Comparison of ENCODE assay signal across 9 cellular contexts in the genomic region with DNA sequence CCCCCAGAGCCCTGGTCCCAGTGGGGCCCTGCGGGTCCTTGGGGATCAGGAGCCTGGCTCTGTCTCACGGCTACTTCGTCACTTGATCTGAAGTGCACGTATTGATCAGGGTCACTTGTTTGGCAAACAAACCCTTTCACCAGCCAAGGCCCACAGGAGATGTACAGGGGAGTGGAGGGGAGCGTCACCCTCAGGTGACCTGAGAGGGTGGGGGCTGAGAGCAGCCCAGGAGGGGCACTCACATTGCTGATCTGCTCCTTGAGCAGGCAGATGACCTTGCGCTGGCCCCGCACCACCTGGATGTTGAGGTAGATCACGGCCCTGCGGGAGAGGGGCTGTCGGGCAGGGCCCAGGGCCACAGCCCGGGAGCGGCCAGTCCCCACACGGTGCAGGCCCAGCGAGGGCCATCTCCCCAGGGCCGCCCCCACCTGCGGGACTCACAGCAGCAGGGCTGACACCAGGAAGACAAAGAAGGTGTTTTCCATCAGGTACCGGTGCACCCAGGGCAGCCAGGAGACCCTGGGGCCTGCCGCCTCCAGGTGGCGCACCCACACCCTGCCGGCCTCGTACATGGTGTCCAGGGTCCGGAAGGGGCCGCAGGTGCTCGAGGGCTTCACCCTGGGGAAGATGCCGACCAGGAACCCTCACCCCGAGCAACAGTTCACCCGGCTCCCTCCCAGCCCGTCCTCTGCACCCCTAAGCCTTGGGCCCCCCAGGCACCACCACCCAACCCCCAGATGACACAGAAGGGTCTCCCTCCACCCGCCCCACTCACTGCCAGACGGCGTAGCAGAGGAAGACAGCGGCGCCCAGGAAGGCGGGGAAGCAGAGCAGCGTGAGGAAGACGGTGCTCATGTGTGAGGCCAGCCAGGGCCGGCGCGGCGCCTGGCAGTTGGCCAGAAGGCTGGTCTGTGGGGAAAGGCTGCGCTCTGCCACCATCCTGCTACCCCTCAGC.
DNase-seq lines count a peak whose midpoint lies in the region; ATAC-seq lines count a peak whose summit lies in the region.
"Had no signal": no experiment of that assay in that cellular context is flagged by ENCODE, and none has a peak within 500 bp of the region (broad histone marks: within the 10 kb centered on the region; RNA-seq: fewer than 3 reads in every experiment).

No MANE protein-coding gene starts in this region.

- peak overlapping the region; percentile 37 for H3K27ac ChIP-seq in effector memory CD4-positive, alpha-beta T cell (ENCODE audit: insufficient read depth, low read length, poor library complexity, severe bottlenecking)
- H3K27ac ChIP-seq: C4-2B had no signal

- peaks cover 43% of the 10 kb centered on the region for H3K4me1 Mint-ChIP-seq in T-helper 1 cell treated with Interleukin-12 subunit alpha and Interleukin-12 subunit beta and Interleukin-4 antibody, amounts not matched to agents 30 μg/mL and 1 μg/mL, for 36 hours (ENCODE audit: low read depth)

- no peak overlapping the region for H3K4me3 ChIP-seq in effector memory CD4-positive, alpha-beta T cell (ENCODE audit: insufficient read depth, low read depth, low read length, poor library complexity, severe bottlenecking)

- peaks cover 82% of the 10 kb centered on the region for H3K36me3 ChIP-seq in effector memory CD4-positive, alpha-beta T cell (ENCODE audit: control insufficient read depth, insufficient read depth, low read length)

- H3K9me3 ChIP-seq in effector memory CD4-positive, alpha-beta T cell (ENCODE audit: control insufficient read depth, low read length): no peaks in the 10 kb centered on the region

- H3K9me3 Mint-ChIP-seq in T-helper 1 cell treated with Interleukin-12 subunit alpha and Interleukin-12 subunit beta and Interleukin-4 antibody, amounts not matched to agents 30 μg/mL and 1 μg/mL, for 36 hours: no peaks in the 10 kb centered on the region

- ATAC-seq in GM21576 (IDR thresholded peaks at IDR 0.05; ENCODE audit: unreplicated experiment): no peak

- peaks cover 54% of the 10 kb centered on the region for H3K4me1 ChIP-seq in effector memory CD4-positive, alpha-beta T cell (ENCODE audit: control insufficient read depth, insufficient read depth, low read length, poor library complexity, severe bottlenecking)

- peaks cover 50% of the 10 kb centered on the region for H3K36me3 Mint-ChIP-seq in T-helper 1 cell treated with Interleukin-12 subunit alpha and Interleukin-12 subunit beta and Interleukin-4 antibody, amounts not matched to agents 30 μg/mL and 1 μg/mL, for 36 hours (ENCODE audit: low read depth)

- H3K27me3 ChIP-seq in effector memory CD4-positive, alpha-beta T cell (replicated peaks; ENCODE audit: control insufficient read depth, insufficient read depth, low read length, poor library complexity, severe bottlenecking): no peaks in the 10 kb centered on the region

- no peak overlapping the region for H3K4me3 Mint-ChIP-seq in T-helper 1 cell treated with Interleukin-12 subunit alpha and Interleukin-12 subunit beta and Interleukin-4 antibody, amounts not matched to agents 30 μg/mL and 1 μg/mL, for 36 hours

- DNase-seq in T-helper 1 cell: no peak
- peak; percentile 58 for DNase-seq in NCI-H524 treated with DMSO at 0.1 percent for 48 hours (lab: John Stamatoyannopoulos, UW)
- no peak for DNase-seq in effector memory CD4-positive, alpha-beta T cell
- DNase-seq in pons (ENCODE audit: low spot score): peak; percentile 68
- DNase-seq in inferior parietal cortex (ENCODE audit: extremely low spot score): no peak
- DNase-seq in activated T-cell treated with anti-CD3 and anti-CD28 coated beads for 4 hours: no peak

- peak overlapping the region; percentile 15 for H3K27ac Mint-ChIP-seq in T-helper 1 cell treated with Interleukin-12 subunit alpha and Interleukin-12 subunit beta and Interleukin-4 antibody, amounts not matched to agents 30 μg/mL and 1 μg/mL, for 36 hours

- H3K27me3 Mint-ChIP-seq in T-helper 1 cell treated with Interleukin-12 subunit alpha and Interleukin-12 subunit beta and Interleukin-4 antibody, amounts not matched to agents 30 μg/mL and 1 μg/mL, for 36 hours (ENCODE audit: low read depth): no peaks in the 10 kb centered on the region

Comparison
In these comparisons a context has a peak if more than half of its experiments do, and no peak if none do; other contexts are left out.
1. DNase-seq: peak in NCI-H524 treated with DMSO at 0.1 percent for 48 hours (single experiment) and pons (single experiment); none in T-helper 1 cell (0 of 5), effector memory CD4-positive, alpha-beta T cell (0 of 3), inferior parietal cortex (single experiment) and activated T-cell treated with anti-CD3 and anti-CD28 coated beads for 4 hours (single experiment).